1 cellular context compared by ENCODE assay signal in genomic region chr6:147448212-147448611, GRCh38.
TF ChIP-seq lines count a peak whose summit lies in the region.

No MANE protein-coding gene starts in this region.

TF ChIP-seq in K562, 482 proteins besides CTCF, POLR2A, EP300 and RAD21 (continued from another document and continues in another):
- peak; percentile 76 for TF ChIP-seq MGA (IDR thresholded peaks at IDR 0.05)
- no peak for TF ChIP-seq ZNF41 (CRISPR knock-in tag; conservative IDR thresholded peaks at IDR 0.05)
- no peak for TF ChIP-seq TSC22D4 (tag; IDR thresholded peaks at IDR 0.05)
- peak in 1 of 2 experiments; percentile 78 for TF ChIP-seq E2F6 (IDR thresholded peaks at IDR 0.05; ENCODE audit: borderline replicate concordance in 1 of 2, extremely low read depth in 1 of 2, insufficient read depth in 1 of 2, insufficient read length in 1 of 2, low read depth in 1 of 2, low read length in 1 of 2, poor library complexity in 1 of 2, severe bottlenecking in 1 of 2)
- TF ChIP-seq ZFP91 (CRISPR knock-in tag; IDR thresholded peaks at IDR 0.05), result no peak
- TF ChIP-seq ZKSCAN3 (CRISPR knock-in tag; IDR thresholded peaks at IDR 0.05), result no peak
- TF ChIP-seq CREB3 (tag; conservative IDR thresholded peaks at IDR 0.05; ENCODE audit: low read depth), result no peak
- peak; percentile 81 for TF ChIP-seq MAX (CRISPR knock-in tag; IDR thresholded peaks at IDR 0.05)
- 0 out of 2 replicates have a peak, but pooled peaks have one; percentile 33 for TF ChIP-seq ELF4 (CRISPR knock-in tag; IDR thresholded peaks at IDR 0.05)
- TF ChIP-seq GABPB2 (CRISPR knock-in tag; conservative IDR thresholded peaks at IDR 0.05), result no peak
- TF ChIP-seq SIN3B (IDR thresholded peaks at IDR 0.05; ENCODE audit: low read depth), result no peak
- TF ChIP-seq ZBTB7A (IDR thresholded peaks at IDR 0.05; ENCODE audit: borderline replicate concordance, control insufficient read depth, low read depth, low read length), result peak; percentile 16; the same call in 1 of the 2 replicates
- TF ChIP-seq ZNF551 (CRISPR knock-in tag; IDR thresholded peaks at IDR 0.05), result no peak
- 0 out of 2 replicates have a peak, but pooled peaks have one; percentile 11 for TF ChIP-seq MTA3 (IDR thresholded peaks at IDR 0.05; ENCODE audit: borderline replicate concordance)
- no peak for TF ChIP-seq RB1 (IDR thresholded peaks at IDR 0.05; ENCODE audit: low read depth)
- TF ChIP-seq ZBTB8A (IDR thresholded peaks at IDR 0.05; ENCODE audit: partially characterized antibody), result no peak
- 0 out of 4 replicates have a peak, but pooled peaks of 1 of the 2 experiments have one; percentile 22 for TF ChIP-seq TEAD1 (CRISPR knock-in tag; IDR thresholded peaks at IDR 0.05)
- no peak for TF ChIP-seq TRIM25 (IDR thresholded peaks at IDR 0.05; ENCODE audit: borderline replicate concordance)
- 0 out of 2 replicates have a peak, but pooled peaks have one; percentile 10 for TF ChIP-seq E2F3 (CRISPR knock-in tag; IDR thresholded peaks at IDR 0.05)
- no peak for TF ChIP-seq MCM3 (IDR thresholded peaks at IDR 0.05)
- no peak for TF ChIP-seq COPS2 (conservative IDR thresholded peaks at IDR 0.05)
- TF ChIP-seq MEF2D (tag; conservative IDR thresholded peaks at IDR 0.05; ENCODE audit: low read depth), result no peak
- no peak for TF ChIP-seq DDX20 (tag; IDR thresholded peaks at IDR 0.05; ENCODE audit: low read depth)
- no peak for TF ChIP-seq SMAD3 (CRISPR knock-in tag; conservative IDR thresholded peaks at IDR 0.05)
- no peak for TF ChIP-seq REST (CRISPR knock-in tag; IDR thresholded peaks at IDR 0.05; ENCODE audit: low read depth)
- TF ChIP-seq, protein P1, sequence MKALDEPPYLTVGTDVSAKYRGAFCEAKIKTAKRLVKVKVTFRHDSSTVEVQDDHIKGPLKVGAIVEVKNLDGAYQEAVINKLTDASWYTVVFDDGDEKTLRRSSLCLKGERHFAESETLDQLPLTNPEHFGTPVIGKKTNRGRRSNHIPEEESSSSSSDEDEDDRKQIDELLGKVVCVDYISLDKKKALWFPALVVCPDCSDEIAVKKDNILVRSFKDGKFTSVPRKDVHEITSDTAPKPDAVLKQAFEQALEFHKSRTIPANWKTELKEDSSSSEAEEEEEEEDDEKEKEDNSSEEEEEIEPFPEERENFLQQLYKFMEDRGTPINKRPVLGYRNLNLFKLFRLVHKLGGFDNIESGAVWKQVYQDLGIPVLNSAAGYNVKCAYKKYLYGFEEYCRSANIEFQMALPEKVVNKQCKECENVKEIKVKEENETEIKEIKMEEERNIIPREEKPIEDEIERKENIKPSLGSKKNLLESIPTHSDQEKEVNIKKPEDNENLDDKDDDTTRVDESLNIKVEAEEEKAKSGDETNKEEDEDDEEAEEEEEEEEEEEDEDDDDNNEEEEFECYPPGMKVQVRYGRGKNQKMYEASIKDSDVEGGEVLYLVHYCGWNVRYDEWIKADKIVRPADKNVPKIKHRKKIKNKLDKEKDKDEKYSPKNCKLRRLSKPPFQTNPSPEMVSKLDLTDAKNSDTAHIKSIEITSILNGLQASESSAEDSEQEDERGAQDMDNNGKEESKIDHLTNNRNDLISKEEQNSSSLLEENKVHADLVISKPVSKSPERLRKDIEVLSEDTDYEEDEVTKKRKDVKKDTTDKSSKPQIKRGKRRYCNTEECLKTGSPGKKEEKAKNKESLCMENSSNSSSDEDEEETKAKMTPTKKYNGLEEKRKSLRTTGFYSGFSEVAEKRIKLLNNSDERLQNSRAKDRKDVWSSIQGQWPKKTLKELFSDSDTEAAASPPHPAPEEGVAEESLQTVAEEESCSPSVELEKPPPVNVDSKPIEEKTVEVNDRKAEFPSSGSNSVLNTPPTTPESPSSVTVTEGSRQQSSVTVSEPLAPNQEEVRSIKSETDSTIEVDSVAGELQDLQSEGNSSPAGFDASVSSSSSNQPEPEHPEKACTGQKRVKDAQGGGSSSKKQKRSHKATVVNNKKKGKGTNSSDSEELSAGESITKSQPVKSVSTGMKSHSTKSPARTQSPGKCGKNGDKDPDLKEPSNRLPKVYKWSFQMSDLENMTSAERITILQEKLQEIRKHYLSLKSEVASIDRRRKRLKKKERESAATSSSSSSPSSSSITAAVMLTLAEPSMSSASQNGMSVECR (CRISPR knock-in tag; IDR thresholded peaks at IDR 0.05), result no peak
- TF ChIP-seq KAT2B (IDR thresholded peaks at IDR 0.05; ENCODE audit: low read depth, low read length), result no peak
- TF ChIP-seq RBM17 (IDR thresholded peaks at IDR 0.05; ENCODE audit: borderline replicate concordance, low read depth, low read length), result no peak
